11 cellular contexts compared by ENCODE assay signal in genomic region chr2:65032016-65032975, GRCh38. TPM values are rescaled to one million over a fixed set of nuclear protein-coding genes. Genes with fewer than 3 reads are reported as not detected.
A peak's percentile ranks its signal among the peaks of the same experiment; 100 is the strongest.
DNase-seq lines count a peak whose midpoint lies in the region; ATAC-seq and TF ChIP-seq lines count a peak whose summit lies in the region.
"Had no signal": no experiment of that assay in that cellular context is flagged by ENCODE, and none has a peak within 500 bp of the region (broad histone marks: within the 10 kb centered on the region; RNA-seq: fewer than 3 reads in every experiment).

No MANE protein-coding gene starts in this region.

- no peaks in the 10 kb centered on the region for H3K36me3 ChIP-seq in suprapubic skin

- H3K27ac Mint-ChIP-seq in activated naive CD8-positive, alpha-beta T cell treated with anti-CD3 and anti-CD28 coated beads for 36 hours = peak overlapping the region; percentile 61
- peak overlapping the region; percentile 73 to 75 for H3K27ac Mint-ChIP-seq in natural killer cell treated with Interleukin-12 subunit alpha and Interleukin-12 subunit beta and Interleukin-15 and Interleukin-18, amount 100 ng/mL, for 72 hours

- H3K9me3 ChIP-seq in suprapubic skin = no peaks in the 10 kb centered on the region

- peak overlapping the region; percentile 46 for H3K4me3 ChIP-seq in GM12864 (ENCODE audit: low read depth, low read length)
- no peak overlapping the region for H3K4me3 ChIP-seq in suprapubic skin

- no peak for TF ChIP-seq POLR2A in suprapubic skin (IDR thresholded peaks at IDR 0.05)

- peaks cover 20% of the 10 kb centered on the region for H3K4me1 Mint-ChIP-seq in activated naive CD8-positive, alpha-beta T cell treated with anti-CD3 and anti-CD28 coated beads for 36 hours
- peaks cover 20 to 22% of the 10 kb centered on the region in 2 donors for H3K4me1 Mint-ChIP-seq in natural killer cell treated with Interleukin-12 subunit alpha and Interleukin-12 subunit beta and Interleukin-15 and Interleukin-18, amount 100 ng/mL, for 72 hours (ENCODE audit: low read depth in 2 of 2)

- no peaks in the 10 kb centered on the region for H3K27me3 ChIP-seq in suprapubic skin

- no peak overlapping the region for H3K27ac ChIP-seq in suprapubic skin

- WGBS in suprapubic skin = 64% methylated on average over 13 of the region's 13 CpGs

- ATAC-seq in HG02798 (IDR thresholded peaks at IDR 0.05; ENCODE audit: poor library complexity, unreplicated experiment) (peak; percentile 33), HG03097 (IDR thresholded peaks at IDR 0.05; ENCODE audit: low FRiP score, unreplicated experiment) (no peak)
- peak; percentile 68 to 75 for ATAC-seq in natural killer cell treated with Interleukin-12 subunit alpha and Interleukin-12 subunit beta and Interleukin-15 and Interleukin-18, amount 100 ng/mL, for 72 hours

- no peak for DNase-seq in GM12864 (ENCODE audit: low read depth)
- DNase-seq in activated naive CD8-positive, alpha-beta T cell treated with anti-CD3 and anti-CD28 coated beads for 36 hours = no peak
- no peak for DNase-seq in natural killer cell treated with Interleukin-12 subunit alpha and Interleukin-12 subunit beta and Interleukin-15 and Interleukin-18, amount 100 ng/mL, for 72 hours (ENCODE audit: low spot score)
- DNase-seq in SKM-1 (lab: John Stamatoyannopoulos, UW; ENCODE audit: unreplicated experiment) = no peak
- no peak for DNase-seq in suprapubic skin (ENCODE audit: low spot score in 2 of 2)
- DNase-seq: activated CD4-positive, alpha-beta T cell treated with anti-CD3 and anti-CD28 coated beads, Interleukin-2, amount 50 U/mL, for 48 hours; cortex of kidney; GOT3; trophoblast cell had no signal

- H3K36me3 Mint-ChIP-seq in activated naive CD8-positive, alpha-beta T cell treated with anti-CD3 and anti-CD28 coated beads for 36 hours = no peaks in the 10 kb centered on the region
- H3K36me3 Mint-ChIP-seq in natural killer cell treated with Interleukin-12 subunit alpha and Interleukin-12 subunit beta and Interleukin-15 and Interleukin-18, amount 100 ng/mL, for 72 hours = no peaks in the 10 kb centered on the region

- no peak for TF ChIP-seq EP300 in suprapubic skin (IDR thresholded peaks at IDR 0.05)

- no peaks in the 10 kb centered on the region for H3K9me3 Mint-ChIP-seq in activated naive CD8-positive, alpha-beta T cell treated with anti-CD3 and anti-CD28 coated beads for 36 hours
- H3K9me3 Mint-ChIP-seq in natural killer cell treated with Interleukin-12 subunit alpha and Interleukin-12 subunit beta and Interleukin-15 and Interleukin-18, amount 100 ng/mL, for 72 hours = no peaks in the 10 kb centered on the region

- peak overlapping the region; percentile 44 for H3K4me3 Mint-ChIP-seq in activated naive CD8-positive, alpha-beta T cell treated with anti-CD3 and anti-CD28 coated beads for 36 hours
- H3K4me3 Mint-ChIP-seq in natural killer cell treated with Interleukin-12 subunit alpha and Interleukin-12 subunit beta and Interleukin-15 and Interleukin-18, amount 100 ng/mL, for 72 hours = peak overlapping the region; percentile 55

- peaks cover 4% of the 10 kb centered on the region for H3K4me1 ChIP-seq in suprapubic skin

- no peaks in the 10 kb centered on the region for H3K27me3 Mint-ChIP-seq in activated naive CD8-positive, alpha-beta T cell treated with anti-CD3 and anti-CD28 coated beads for 36 hours
- H3K27me3 Mint-ChIP-seq in natural killer cell treated with Interleukin-12 subunit alpha and Interleukin-12 subunit beta and Interleukin-15 and Interleukin-18, amount 100 ng/mL, for 72 hours = no peaks in the 10 kb centered on the region

- TF ChIP-seq CTCF in GM12864 (IDR thresholded peaks at IDR 0.05; ENCODE audit: low read depth, low read length, missing control alignments) = no peak
- no peak for TF ChIP-seq CTCF in suprapubic skin (IDR thresholded peaks at IDR 0.05)

RNA-seq across cellular contexts. Expression of gene CEP68, which starts 23.9 kb away (rescaled TPM):
- 1 to 10 TPM; 4.0 TPM for total RNA-seq in activated naive CD8-positive, alpha-beta T cell treated with anti-CD3 and anti-CD28 coated beads for 36 hours
- total RNA-seq in natural killer cell treated with Interleukin-12 subunit alpha and Interleukin-12 subunit beta and Interleukin-15 and Interleukin-18, amount 100 ng/mL, for 72 hours = 1 to 10 TPM; 2.0 to 2.3 TPM
- total RNA-seq in suprapubic skin = 10 to 100 TPM; 17.5 to 53.4 (median 27.6) TPM

RNA-seq across cellular contexts. Expression of gene SLC1A4, which starts 43.1 kb away (rescaled TPM):
- 10 to 100 TPM; 17.6 to 18.9 TPM for total RNA-seq in activated naive CD8-positive, alpha-beta T cell treated with anti-CD3 and anti-CD28 coated beads for 36 hours
- total RNA-seq in natural killer cell treated with Interleukin-12 subunit alpha and Interleukin-12 subunit beta and Interleukin-15 and Interleukin-18, amount 100 ng/mL, for 72 hours = 10 to 100 TPM; 34.5 to 34.7 TPM
- 10 to 100 TPM; 12.9 to 39.5 (median 29.0) TPM for total RNA-seq in suprapubic skin
